In genomic region chr6:119314894-119315272, GRCh38 we compare ENCODE assay signal across 1 cellular context.
TF ChIP-seq lines count a peak whose summit lies in the region.

No MANE protein-coding gene starts in this region.

TF ChIP-seq in K562, 482 proteins besides CTCF, POLR2A, EP300 and RAD21 (continued from another document):
- TF ChIP-seq TRIM25 (IDR thresholded peaks at IDR 0.05; ENCODE audit: borderline replicate concordance) (0 out of 2 replicates have a peak, but pooled peaks have one; percentile 17), FOXP4 (CRISPR knock-in tag; IDR thresholded peaks at IDR 0.05; ENCODE audit: borderline replicate concordance) (no peak), DPF2 (IDR thresholded peaks at IDR 0.05) (no peak), RFX1 (IDR thresholded peaks at IDR 0.05) (peak; percentile 72), NR2C1 (IDR thresholded peaks at IDR 0.05) (no peak), NR2C1 (tag; IDR thresholded peaks at IDR 0.05) (0 out of 2 replicates have a peak, but pooled peaks have one; percentile 4), POLR2B (IDR thresholded peaks at IDR 0.05; ENCODE audit: low read depth, partially characterized antibody) (peak; percentile 18)
